In the genomic region with DNA sequence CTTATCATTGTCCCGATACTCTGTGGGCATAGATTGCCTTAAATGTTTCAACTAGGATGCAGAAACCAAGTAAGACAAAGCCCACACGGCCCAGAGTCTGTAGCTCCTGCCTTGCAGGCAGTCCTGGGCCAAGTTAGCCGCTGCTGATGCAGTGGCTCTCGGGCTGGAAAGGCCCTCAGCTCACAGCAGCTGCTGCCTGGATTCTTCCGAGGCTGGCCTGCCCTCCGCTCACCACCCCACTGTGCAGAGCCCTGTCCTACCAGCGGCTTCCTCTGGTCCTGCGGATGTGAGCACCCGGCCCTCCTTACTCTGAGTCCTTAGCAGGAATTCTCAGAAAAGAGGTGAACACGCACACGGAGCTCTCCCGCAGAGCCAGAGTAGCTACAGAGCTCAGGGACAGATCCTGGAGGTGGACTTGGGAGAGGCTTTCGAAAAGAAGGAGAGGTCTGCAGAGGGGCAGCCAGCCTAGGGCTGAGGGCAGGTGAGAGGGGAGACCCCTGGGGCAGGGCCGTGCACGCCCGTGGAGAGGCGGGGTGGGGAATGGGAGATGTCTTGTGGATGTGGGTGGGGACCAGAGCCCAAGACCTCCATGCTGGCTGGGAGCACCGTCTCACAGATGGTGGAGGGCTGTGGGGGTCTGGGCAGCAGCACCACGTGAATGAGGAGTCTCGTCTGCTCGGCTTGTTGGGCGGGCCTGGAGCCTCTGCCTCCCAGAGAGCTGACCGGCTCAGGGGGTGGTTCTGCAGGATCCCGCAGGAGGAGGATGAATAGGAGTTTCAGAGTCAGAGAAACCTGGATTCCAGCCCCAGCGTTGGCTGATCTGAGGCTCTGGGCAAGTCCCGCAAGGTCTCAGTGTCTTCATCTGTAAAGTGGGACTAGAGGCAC, we compare ENCODE assay signal across 16 cellular contexts.
DNase-seq lines count a peak whose midpoint lies in the region; ATAC-seq lines count a peak whose summit lies in the region.
"Had no signal": no experiment of that assay in that cellular context is flagged by ENCODE, and none has a peak within 500 bp of the region (broad histone marks: within the 10 kb centered on the region; RNA-seq: fewer than 3 reads in every experiment).

No MANE protein-coding gene starts in this region.

- no peak overlapping the region for H4K8ac ChIP-seq in neuronal stem cell (ENCODE audit: low read depth, low read length)

- H3K18ac ChIP-seq in neuronal stem cell (ENCODE audit: low read length) = peak overlapping the region; percentile 76

- no peak overlapping the region for H3K27ac ChIP-seq in neuronal stem cell (replicated peaks; ENCODE audit: low read length)
- H3K27ac ChIP-seq: neutrophil had no signal

- H3K9me3 ChIP-seq in neuronal stem cell (replicated peaks in 1 of 2; ENCODE audit: control insufficient read depth in 2 of 2, insufficient read depth in 1 of 2, low read depth in 1 of 2, low read length in 2 of 2) = no peaks in the 10 kb centered on the region
- H3K9me3 ChIP-seq: MG63, mucosa of descending colon, neutrophil had no signal

- H3K4me3 Mint-ChIP-seq in stimulated activated naive CD8-positive, alpha-beta T cell treated with anti-CD3 and anti-CD28 coated beads, Interleukin-15, amount 100 ng/mL, for 72 hours = no peak overlapping the region
- H3K4me3 Mint-ChIP-seq: CD14-positive monocyte, IgD-negative memory B cell had no signal

- peaks cover 20 to 32% of the 10 kb centered on the region in 2 donors for H3K4me1 ChIP-seq in neuronal stem cell (ENCODE audit: control insufficient read depth in 2 of 2, insufficient read depth in 1 of 2, low read depth in 1 of 2, low read length in 2 of 2)

- H3K4me3 ChIP-seq in neuronal stem cell (ENCODE audit: low read length in 2 of 2) = no peak overlapping the region
- H3K4me3 ChIP-seq: MG63, mucosa of descending colon had no signal

- H3K79me1 ChIP-seq in neuronal stem cell (ENCODE audit: low read depth, low read length) = no peaks in the 10 kb centered on the region

- H3K4ac ChIP-seq in neuronal stem cell (ENCODE audit: low read length) = no peak overlapping the region

- H2BK120ac ChIP-seq in neuronal stem cell (ENCODE audit: low read depth, low read length) = no peak overlapping the region

- H3K9ac ChIP-seq in neuronal stem cell (ENCODE audit: low read depth, low read length, poor library complexity) = no peak overlapping the region

- H3K4me2 ChIP-seq in neuronal stem cell (ENCODE audit: insufficient read depth, low read length, poor library complexity, severe bottlenecking) = no peak overlapping the region

- ATAC-seq in stimulated activated naive CD8-positive, alpha-beta T cell treated with anti-CD3 and anti-CD28 coated beads, Interleukin-15, amount 100 ng/mL, for 72 hours = peak; percentile 22
- no peak for ATAC-seq in stimulated activated naive CD8-positive, alpha-beta T cell treated with anti-CD3 and anti-CD28 coated beads, Interleukin-15, Interleukin-2, amounts not matched to agents 100 U/mL and 50 U/mL, for 24 hours
- ATAC-seq: mucosa of descending colon, Right ventricle myocardium inferior had no signal

- no peak overlapping the region for H2BK12ac ChIP-seq in neuronal stem cell (ENCODE audit: low read length)

- no peaks in the 10 kb centered on the region for H3K4me1 Mint-ChIP-seq in stimulated activated naive CD8-positive, alpha-beta T cell treated with anti-CD3 and anti-CD28 coated beads, Interleukin-15, amount 100 ng/mL, for 72 hours
- H3K4me1 Mint-ChIP-seq: CD14-positive monocyte, IgD-negative memory B cell had no signal

- peaks cover 4% of the 10 kb centered on the region for H3K27me3 Mint-ChIP-seq in stimulated activated naive CD8-positive, alpha-beta T cell treated with anti-CD3 and anti-CD28 coated beads, Interleukin-15, amount 100 ng/mL, for 72 hours

- H2BK5ac ChIP-seq in neuronal stem cell (ENCODE audit: low read length) = no peak overlapping the region

- no peak overlapping the region for H2AFZ ChIP-seq in neuronal stem cell (ENCODE audit: low read length)

- no peaks in the 10 kb centered on the region for H3K9me3 Mint-ChIP-seq in stimulated activated naive CD8-positive, alpha-beta T cell treated with anti-CD3 and anti-CD28 coated beads, Interleukin-15, amount 100 ng/mL, for 72 hours
- H3K9me3 Mint-ChIP-seq: IgD-negative memory B cell had no signal

- H3K27me3 ChIP-seq in neuronal stem cell (ENCODE audit: control insufficient read depth in 3 of 3, insufficient read depth in 3 of 3, low read depth in 1 of 3, low read length in 3 of 3) = peaks cover 0 to 24% (median 0%) of the 10 kb centered on the region in 3 experiments
- H3K27me3 ChIP-seq: MG63, neutrophil had no signal

- no peak overlapping the region for H2AK5ac ChIP-seq in neuronal stem cell (ENCODE audit: low read depth, low read length)

- no peak overlapping the region for H3K23ac ChIP-seq in neuronal stem cell (ENCODE audit: low read depth, low read length, poor library complexity)

- no peaks in the 10 kb centered on the region for H3K36me3 ChIP-seq in neuronal stem cell (replicated peaks in 1 of 2; ENCODE audit: control insufficient read depth in 2 of 2, insufficient read depth in 2 of 2, low read length in 2 of 2)
- H3K36me3 ChIP-seq: MG63, neutrophil had no signal

- no peak overlapping the region for H3K27ac Mint-ChIP-seq in stimulated activated naive CD8-positive, alpha-beta T cell treated with anti-CD3 and anti-CD28 coated beads, Interleukin-15, amount 100 ng/mL, for 72 hours
- H3K27ac Mint-ChIP-seq: IgD-negative memory B cell had no signal

- DNase-seq in stimulated activated naive CD8-positive, alpha-beta T cell treated with anti-CD3 and anti-CD28 coated beads, Interleukin-15, amount 100 ng/mL, for 72 hours = no peak
- DNase-seq in stimulated activated naive CD8-positive, alpha-beta T cell treated with anti-CD3 and anti-CD28 coated beads, Interleukin-15, Interleukin-2, amounts not matched to agents 100 U/mL and 50 U/mL, for 24 hours = no peak
- peak; percentile 44 for DNase-seq in ecto neural progenitor cell (ENCODE audit: low spot score)
- DNase-seq in neuronal stem cell (ENCODE audit: low spot score) = no peak
- DNase-seq in iPS-NIHi11 (ENCODE audit: low spot score) = no peak
- DNase-seq in NCI-H345 treated with DMSO at 0.1 percent for 48 hours (lab: John Stamatoyannopoulos, UW; ENCODE audit: unreplicated experiment) = no peak
- no peak for DNase-seq in MV-4-11 (lab: John Stamatoyannopoulos, UW)
- DNase-seq: activated naive CD4-positive, alpha-beta T cell treated with anti-CD3 and anti-CD28 coated beads, Interleukin-2, amount 50 U/mL, for 16 hours; MG63; mucosa of descending colon; NCI-H187; stimulated activated CD4-positive, alpha-beta T cell treated with anti-CD3 and anti-CD28 coated beads, Interleukin-12 subunit alpha, Interleukin-12 subunit beta, amount 100 ng/mL, for 4 hours had no signal

- no peak overlapping the region for H3K14ac ChIP-seq in neuronal stem cell (ENCODE audit: low read length)

- no CpG with 5 or more reads among the region's 26 CpGs for WGBS in neuronal stem cell (ENCODE audit: extremely low coverage in 2 of 2, insufficient read length in 2 of 2, insufficient replicate concordance in 1 of 2), 2 donors

- H2BK15ac ChIP-seq in neuronal stem cell (ENCODE audit: low read length) = no peak overlapping the region

- H4K91ac ChIP-seq in neuronal stem cell (ENCODE audit: low read depth, low read length, poor library complexity) = no peak overlapping the region
